28 cellular contexts compared by ENCODE assay signal in genomic region chrX:133549319-133549933, GRCh38.
"Had no signal": no experiment of that assay in that cellular context is flagged by ENCODE, and none has a peak within 500 bp of the region (broad histone marks: within the 10 kb centered on the region; RNA-seq: fewer than 3 reads in every experiment).

No MANE protein-coding gene starts in this region.

- FAIRE-seq: colon, endometrium, frontal cortex had no signal

- H3K27me3 Mint-ChIP-seq: dendritic cell treated with granulocyte-macrophage colony-stimulating factor and Interleukin-4, amounts not matched to agents 40 ng/mL and 50 ng/mL, for 4 days; effector memory CD8-positive, alpha-beta T cell had no signal

- H3K4me3 ChIP-seq: colonic mucosa, coronary artery, dorsolateral prefrontal cortex, esophagus muscularis mucosa, esophagus squamous epithelium, gastrocnemius medialis, gastroesophageal sphincter, heart left ventricle, heart right ventricle had no signal

- H3K4me1 Mint-ChIP-seq: endodermal cell had no signal

- H3K27ac Mint-ChIP-seq: dendritic cell treated with granulocyte-macrophage colony-stimulating factor and Interleukin-4, amounts not matched to agents 40 ng/mL and 50 ng/mL, for 4 days; effector memory CD8-positive, alpha-beta T cell; endodermal cell had no signal

- H3K4me3 Mint-ChIP-seq: dendritic cell treated with granulocyte-macrophage colony-stimulating factor and Interleukin-4, amounts not matched to agents 40 ng/mL and 50 ng/mL, for 4 days; effector memory CD8-positive, alpha-beta T cell; endodermal cell had no signal

- H3K9me3 ChIP-seq: colonic mucosa, gastrocnemius medialis, gastroesophageal sphincter had no signal

- H3K27ac ChIP-seq: colonic mucosa, coronary artery, dorsolateral prefrontal cortex, epithelial cell of prostate, esophagus muscularis mucosa, esophagus squamous epithelium, foreskin keratinocyte, gastrocnemius medialis, gastroesophageal sphincter, heart left ventricle, heart right ventricle had no signal

- H3K4me1 ChIP-seq: colonic mucosa, esophagus squamous epithelium, foreskin keratinocyte, gastrocnemius medialis, heart left ventricle had no signal

- ATAC-seq: effector memory CD8-positive, alpha-beta T cell; esophagus mucosa; foreskin keratinocyte; gastrocnemius medialis; gastroesophageal sphincter; heart left ventricle; heart right ventricle had no signal

- H3K9me3 Mint-ChIP-seq: effector memory CD8-positive, alpha-beta T cell had no signal

- H3K36me3 ChIP-seq: colonic mucosa, esophagus muscularis mucosa, esophagus squamous epithelium, gastrocnemius medialis, gastroesophageal sphincter, heart left ventricle, heart right ventricle had no signal

- H3K27me3 ChIP-seq: colonic mucosa, esophagus muscularis mucosa, esophagus squamous epithelium, foreskin keratinocyte, gastrocnemius medialis, gastroesophageal sphincter had no signal

- DNase-seq: colonic mucosa; cortex of kidney; dermis blood vessel endothelial cell; dorsolateral prefrontal cortex; effector CD4-positive, alpha-beta T cell; effector CD8-positive, alpha-beta T cell; effector memory CD4-positive, alpha-beta T cell; effector memory CD8-positive, alpha-beta T cell; endodermal cell; erythroblast; esophagus squamous epithelium; foreskin fibroblast; foreskin keratinocyte; foreskin melanocyte; gastrocnemius medialis; glutamatergic neuron; head of caudate nucleus; heart left ventricle; heart right ventricle had no signal
